Comparison of ENCODE assay signal across 11 cellular contexts in genomic region chr13:100887729-100888151, GRCh38.
DNase-seq lines count a peak whose midpoint lies in the region; ATAC-seq, FAIRE-seq and TF ChIP-seq lines count a peak whose summit lies in the region.
"Had no signal": no experiment of that assay in that cellular context is flagged by ENCODE, and none has a peak within 500 bp of the region (broad histone marks: within the 10 kb centered on the region; RNA-seq: fewer than 3 reads in every experiment).

No MANE protein-coding gene starts in this region.

- no peaks in the 10 kb centered on the region for H3K27me3 Mint-ChIP-seq in astrocyte (ENCODE audit: low read depth, unreplicated experiment)
- peaks cover 0 to 10% of the 10 kb centered on the region in 2 donors for H3K27me3 Mint-ChIP-seq in natural killer cell (ENCODE audit: low read depth in 2 of 2)

- H3K79me2 ChIP-seq in astrocyte (ENCODE audit: insufficient read depth, low read length): no peaks in the 10 kb centered on the region

- H3K4me1 ChIP-seq in cardiac muscle cell (ENCODE audit: low read depth) (peaks cover 7% of the 10 kb centered on the region), right atrium auricular region (peaks cover 0 to 5% of the 10 kb centered on the region in 2 donors), astrocyte (ENCODE audit: insufficient read depth, low read length) (peaks cover 13% of the 10 kb centered on the region), ovary (ENCODE audit: insufficient read depth) (no peaks in the 10 kb centered on the region), colonic mucosa (no peaks in the 10 kb centered on the region)

- H3K4me2 ChIP-seq in astrocyte (ENCODE audit: low read length): peak overlapping the region; percentile 29

- H2AFZ ChIP-seq in astrocyte (ENCODE audit: low read depth, low read length): no peak overlapping the region

- H3K9ac ChIP-seq in astrocyte (ENCODE audit: low read length) (no peak overlapping the region), colonic mucosa (ENCODE audit: low read depth in 2 of 2, low read length in 2 of 2) (no peak overlapping the region)

- no peaks in the 10 kb centered on the region for H3K36me3 ChIP-seq in cardiac muscle cell
- no peaks in the 10 kb centered on the region for H3K36me3 ChIP-seq in right atrium auricular region
- H3K36me3 ChIP-seq in astrocyte (ENCODE audit: insufficient read depth, low read length): no peaks in the 10 kb centered on the region
- H3K36me3 ChIP-seq in ovary: no peaks in the 10 kb centered on the region
- H3K36me3 ChIP-seq in colonic mucosa: no peaks in the 10 kb centered on the region

- H3K27ac Mint-ChIP-seq in astrocyte (ENCODE audit: unreplicated experiment): peak overlapping the region; percentile 53
- no peak overlapping the region for H3K27ac Mint-ChIP-seq in natural killer cell
- H3K27ac Mint-ChIP-seq: activated T-helper 1 cell treated with anti-CD3 and anti-CD28 coated beads, Interleukin-12 subunit alpha, Interleukin-12 subunit beta, Interleukin-2, Interleukin-4 antibody, amounts not matched to agents 30 ng/mL and 10 ng/mL and 1 ng/mL, durations not matched to agents 14 hours and 24 hours and 36 hours had no signal

- H4K20me1 ChIP-seq in astrocyte (ENCODE audit: insufficient read depth, low read length): no peaks in the 10 kb centered on the region

- H3K9me3 Mint-ChIP-seq in astrocyte (ENCODE audit: unreplicated experiment): peaks cover 2% of the 10 kb centered on the region
- H3K9me3 Mint-ChIP-seq in natural killer cell: peaks cover 2 to 6% of the 10 kb centered on the region in 2 donors
- H3K9me3 Mint-ChIP-seq: activated T-helper 1 cell treated with anti-CD3 and anti-CD28 coated beads, Interleukin-12 subunit alpha, Interleukin-12 subunit beta, Interleukin-2, Interleukin-4 antibody, amounts not matched to agents 30 ng/mL and 10 ng/mL and 1 ng/mL, durations not matched to agents 14 hours and 24 hours and 36 hours had no signal

- no peaks in the 10 kb centered on the region for H3K27me3 ChIP-seq in cardiac muscle cell
- H3K27me3 ChIP-seq in right atrium auricular region: no peaks in the 10 kb centered on the region
- H3K27me3 ChIP-seq in astrocyte (ENCODE audit: insufficient read depth, low read length): no peaks in the 10 kb centered on the region
- no peaks in the 10 kb centered on the region for H3K27me3 ChIP-seq in ovary
- H3K27me3 ChIP-seq in colonic mucosa: no peaks in the 10 kb centered on the region

- TF ChIP-seq EP300 in ovary (IDR thresholded peaks at IDR 0.05): no peak

- intact Hi-C loops in left ventricle myocardium superior (cut with micrococcal nuclease): no loop called here
- intact Hi-C loops in ovary (cut with DNase I): no loop called here
- intact Hi-C loops in colonic mucosa (cut with DNase I): no loop called here
- intact Hi-C loops in natural killer cell (cut with micrococcal nuclease): no loop called here

- TF ChIP-seq POLR2A in ovary (IDR thresholded peaks at IDR 0.05): no peak

- H3K4me1 Mint-ChIP-seq in astrocyte (ENCODE audit: low read depth, unreplicated experiment) (peaks cover 10% of the 10 kb centered on the region), natural killer cell (no peaks in the 10 kb centered on the region)

- H3K9me3 ChIP-seq in cardiac muscle cell (ENCODE audit: low read depth) (no peaks in the 10 kb centered on the region), right atrium auricular region (no peaks in the 10 kb centered on the region), astrocyte (ENCODE audit: insufficient read depth, low read depth, low read length) (no peaks in the 10 kb centered on the region), ovary (no peaks in the 10 kb centered on the region), colonic mucosa (no peaks in the 10 kb centered on the region)

- DNase-seq in cardiac muscle cell (ENCODE audit: low read depth in 1 of 2, low spot score in 1 of 2): peak; percentile 13 to 23
- DNase-seq in right atrium auricular region (ENCODE audit: low spot score): no peak
- DNase-seq in astrocyte (ENCODE audit: low read depth): peak; percentile 76
- no peak for DNase-seq in left ventricle myocardium superior
- no peak for DNase-seq in ovary
- no peak for DNase-seq in NCI-H1417 treated with DMSO at 0.1 percent for 48 hours (lab: John Stamatoyannopoulos, UW)
- no peak for DNase-seq in colonic mucosa
- no peak for DNase-seq in natural killer cell

- no peaks in the 10 kb centered on the region for H3K36me3 Mint-ChIP-seq in astrocyte (ENCODE audit: low read depth, unreplicated experiment)
- H3K36me3 Mint-ChIP-seq in natural killer cell: no peaks in the 10 kb centered on the region

- TF ChIP-seq CTCF in cardiac muscle cell (IDR thresholded peaks at IDR 0.05; ENCODE audit: low read depth, low read length) (no peak), right atrium auricular region (IDR thresholded peaks at IDR 0.05) (no peak), astrocyte (IDR thresholded peaks at IDR 0.05; ENCODE audit: insufficient read depth, low read depth, low read length) (no peak), ovary (IDR thresholded peaks at IDR 0.05) (no peak), colonic mucosa (IDR thresholded peaks at IDR 0.05) (no peak), natural killer cell (IDR thresholded peaks at IDR 0.05) (no peak)

- WGBS in ovary, 3 donors: 52 to 74% (median 68%) methylated on average over 1 of the region's 1 CpG

- ATAC-seq in left ventricle myocardium superior (peak; percentile 65), natural killer cell (no peak)

- FAIRE-seq in astrocyte (lab: Jason Lieb, UNC): peak; percentile 55
- FAIRE-seq: TTC549 had no signal

- H3K27ac ChIP-seq in cardiac muscle cell (peak overlapping the region; percentile 57), right atrium auricular region (no peak overlapping the region), astrocyte (ENCODE audit: low read depth, low read length) (peak overlapping the region; percentile 14), ovary (no peak overlapping the region), colonic mucosa (no peak overlapping the region)
- H3K27ac ChIP-seq: C4-2B had no signal

- no peak overlapping the region for H3K4me3 ChIP-seq in cardiac muscle cell
- no peak overlapping the region for H3K4me3 ChIP-seq in right atrium auricular region
- H3K4me3 ChIP-seq in astrocyte (ENCODE audit: insufficient read depth, low read depth, low read length): no peak overlapping the region
- no peak overlapping the region for H3K4me3 ChIP-seq in ovary
- no peak overlapping the region for H3K4me3 ChIP-seq in colonic mucosa

- no peak overlapping the region for H3K4me3 Mint-ChIP-seq in astrocyte (ENCODE audit: unreplicated experiment)
- no peak overlapping the region for H3K4me3 Mint-ChIP-seq in natural killer cell
- H3K4me3 Mint-ChIP-seq: activated T-helper 1 cell treated with anti-CD3 and anti-CD28 coated beads, Interleukin-12 subunit alpha, Interleukin-12 subunit beta, Interleukin-2, Interleukin-4 antibody, amounts not matched to agents 30 ng/mL and 10 ng/mL and 1 ng/mL, durations not matched to agents 14 hours and 24 hours and 36 hours had no signal

Comparison
In these comparisons a context has a peak if more than half of its experiments do, and no peak if none do; other contexts are left out.
1. DNase-seq: peak in cardiac muscle cell (2 of 2) and astrocyte (single experiment); none in right atrium auricular region (single experiment), left ventricle myocardium superior (single experiment), ovary (0 of 5), NCI-H1417 treated with DMSO at 0.1 percent for 48 hours (single experiment), colonic mucosa (single experiment) and natural killer cell (single experiment).
2. H3K27ac ChIP-seq: peak in cardiac muscle cell (single experiment) and astrocyte (single experiment); none in right atrium auricular region (0 of 2), ovary (0 of 2) and colonic mucosa (single experiment).